ENCODE assay signal across 15 cellular contexts in genomic region chr16:11635679-11636171, GRCh38. TPM values are rescaled to one million over a fixed set of nuclear protein-coding genes. Genes with fewer than 3 reads are reported as not detected.
A peak's percentile ranks its signal among the peaks of the same experiment; 100 is the strongest.
DNase-seq lines count a peak whose midpoint lies in the region; ATAC-seq and TF ChIP-seq lines count a peak whose summit lies in the region.
"Had no signal": no experiment of that assay in that cellular context is flagged by ENCODE, and none has a peak within 500 bp of the region (broad histone marks: within the 10 kb centered on the region; RNA-seq: fewer than 3 reads in every experiment).

No MANE protein-coding gene starts in this region.

- no peak overlapping the region for H2BK15ac ChIP-seq in mesendoderm (replicated peaks; ENCODE audit: low read depth)

- peaks cover 27% of the 10 kb centered on the region for H3K4me1 ChIP-seq in NT2/D1 (ENCODE audit: insufficient read depth, insufficient read length)
- H3K4me1 ChIP-seq in mesendoderm (ENCODE audit: control insufficient read depth, low read depth, low read length) = no peaks in the 10 kb centered on the region
- H3K4me1 ChIP-seq in transverse colon = peaks cover 0 to 44% (median 23%) of the 10 kb centered on the region in 4 donors

- intact Hi-C loops in transverse colon (cut with DNase I; ENCODE audit: low total_unique reads) = no loop called here

- no peak overlapping the region for H3K4me3 ChIP-seq in NT2/D1 (ENCODE audit: insufficient read length, low read depth)
- peak overlapping the region; percentile 39 for H3K4me3 ChIP-seq in epithelial cell of esophagus (ENCODE audit: low read length)
- H3K4me3 ChIP-seq in mesendoderm (ENCODE audit: low read length) = no peak overlapping the region
- peak overlapping the region in 1 of 4 donors; percentile 28 for H3K4me3 ChIP-seq in transverse colon
- no peak overlapping the region for H3K4me3 ChIP-seq in coronary artery
- H3K4me3 ChIP-seq: BLaER1, psoas muscle, smooth muscle cell had no signal

- H2BK5ac ChIP-seq in mesendoderm (ENCODE audit: low read length) = no peak overlapping the region

- ATAC-seq in GM18870 (IDR thresholded peaks at IDR 0.05; ENCODE audit: unreplicated experiment) = no peak
- ATAC-seq: psoas muscle had no signal

- H3K9me3 ChIP-seq in NT2/D1 (ENCODE audit: insufficient read depth, low read length) (no peaks in the 10 kb centered on the region), transverse colon (no peaks in the 10 kb centered on the region)
- H3K9me3 ChIP-seq: BLaER1, psoas muscle had no signal

- H3K56ac ChIP-seq in mesendoderm (ENCODE audit: low read length) = no peak overlapping the region

- H3K27ac ChIP-seq in mesendoderm (ENCODE audit: low read depth, low read length) = no peak overlapping the region
- H3K27ac ChIP-seq in transverse colon = peak overlapping the region; percentile 59 to 83 (median 80)
- no peak overlapping the region for H3K27ac ChIP-seq in coronary artery
- H3K27ac ChIP-seq: BLaER1, psoas muscle had no signal

- no peak overlapping the region for H2AK5ac ChIP-seq in mesendoderm (ENCODE audit: low read length)

- H3K27me3 ChIP-seq in NT2/D1 (ENCODE audit: insufficient read depth, insufficient read length) (no peaks in the 10 kb centered on the region), mesendoderm (ENCODE audit: insufficient read depth, low read length, poor library complexity) (no peaks in the 10 kb centered on the region), transverse colon (no peaks in the 10 kb centered on the region)
- H3K27me3 ChIP-seq: BLaER1 had no signal

- no peak overlapping the region for H4K8ac ChIP-seq in mesendoderm (ENCODE audit: low read depth, low read length)

- no CpG with 5 or more reads among the region's 12 CpGs for WGBS in mesendoderm (ENCODE audit: extremely low coverage, insufficient coverage, low lambda C conversion rate)
- WGBS in transverse colon (ENCODE audit: low coverage in 1 of 2), 2 donors = 78 to 80% methylated on average over 1 to 12 of the region's 12 CpGs

- no peak overlapping the region for H3K4ac ChIP-seq in mesendoderm (ENCODE audit: low read depth, low read length)

- no peak for TF ChIP-seq POLR2A in transverse colon (IDR thresholded peaks at IDR 0.05)

- TF ChIP-seq EP300 in transverse colon (IDR thresholded peaks at IDR 0.05; ENCODE audit: low read depth) = no peak

- H3K79me1 ChIP-seq in mesendoderm (ENCODE audit: low read length) = no peaks in the 10 kb centered on the region

- H2BK120ac ChIP-seq in mesendoderm (ENCODE audit: low read depth, low read length) = no peak overlapping the region

- no peak overlapping the region for H4K5ac ChIP-seq in mesendoderm (ENCODE audit: low read length)

- H3K4me2 ChIP-seq in mesendoderm (ENCODE audit: low read length) = peak overlapping the region; percentile 39
- H3K4me2 ChIP-seq: BLaER1, smooth muscle cell had no signal

- no peak overlapping the region for H3K18ac ChIP-seq in mesendoderm (ENCODE audit: low read length)

- no peak for DNase-seq in NT2/D1 (ENCODE audit: low read depth, low spot score)
- DNase-seq in epithelial cell of esophagus (ENCODE audit: low read depth) = no peak
- DNase-seq in mesendoderm = no peak
- no peak for DNase-seq in transverse colon
- DNase-seq in coronary artery (ENCODE audit: low spot score) = no peak
- no peak for DNase-seq in effector CD4-positive, alpha-beta T cell
- DNase-seq: cortex of kidney; erythroblast; immature natural killer cell; natural killer cell; psoas muscle; stimulated activated CD4-positive, alpha-beta T cell treated with anti-CD3 and anti-CD28 coated beads, Interleukin-4, amount 100 ng/mL, for 4 hours had no signal

- H3K9ac ChIP-seq in NT2/D1 (ENCODE audit: insufficient read length, low read depth) (peak overlapping the region; percentile 44), mesendoderm (ENCODE audit: low read length) (peak overlapping the region; percentile 14)
- H3K9ac ChIP-seq: BLaER1 had no signal

- TF ChIP-seq CTCF in epithelial cell of esophagus (IDR thresholded peaks at IDR 0.05; ENCODE audit: insufficient read depth, low read depth, low read length, missing control alignments) (no peak), transverse colon (IDR thresholded peaks at IDR 0.05) (no peak), coronary artery (IDR thresholded peaks at IDR 0.05) (no peak)

- no peaks in the 10 kb centered on the region for H3K36me3 ChIP-seq in NT2/D1 (ENCODE audit: insufficient read depth, insufficient read length, low read length)
- no peaks in the 10 kb centered on the region for H3K36me3 ChIP-seq in mesendoderm (ENCODE audit: control insufficient read depth, insufficient read depth, low read length)
- no peaks in the 10 kb centered on the region for H3K36me3 ChIP-seq in transverse colon
- H3K36me3 ChIP-seq: BLaER1 had no signal

- H3K79me2 ChIP-seq in mesendoderm (ENCODE audit: control insufficient read depth, insufficient read depth, low read length) = no peaks in the 10 kb centered on the region

- H3K23ac ChIP-seq in mesendoderm (ENCODE audit: low read length) = no peak overlapping the region

- in situ Hi-C loops in transverse colon (cut with MboI; ENCODE audit: low pct_ligation_motif_present in 1 of 4, low pct_unique_long_range_greater_than_20kb in 1 of 4, low sequenced_read_pairs in 3 of 4) = loop anchor here in 1 of 4 donors (25.0 kb wide), 1 partner anchor 223 kb away; no protein-coding TSS in a partner anchor

RNA-seq across cellular contexts. Expression of gene SNN, which starts 32.5 kb away (rescaled TPM):
- 30.3 TPM for polyA plus RNA-seq in mesendoderm (2013, experiment 1 of 2)
- polyA plus RNA-seq in mesendoderm (2013, experiment 2 of 2) = 30.0 TPM
- total RNA-seq in transverse colon = 10 to 100 TPM in 2 of 4 donors, 1 to 10 TPM in 2; 4.9 to 12.3 (median 8.6) TPM

RNA-seq across cellular contexts. Expression of gene LITAF, which starts 49.0 kb away (rescaled TPM):
- 69.9 TPM for polyA plus RNA-seq in mesendoderm (2013, experiment 1 of 2)
- 73.4 TPM for polyA plus RNA-seq in mesendoderm (2013, experiment 2 of 2)
- 100 to 1,000 TPM in 2 of 4 donors, 10 to 100 TPM in 2; 32.8 to 193 (median 101) TPM for total RNA-seq in transverse colon

Comparison
In these comparisons a context has a peak if more than half of its experiments do, and no peak if none do; other contexts are left out.
1. H3K27ac ChIP-seq: peak in transverse colon (4 of 4); none in mesendoderm (single experiment) and coronary artery (0 of 2).